34 cellular contexts compared by ENCODE assay signal in the genomic region with DNA sequence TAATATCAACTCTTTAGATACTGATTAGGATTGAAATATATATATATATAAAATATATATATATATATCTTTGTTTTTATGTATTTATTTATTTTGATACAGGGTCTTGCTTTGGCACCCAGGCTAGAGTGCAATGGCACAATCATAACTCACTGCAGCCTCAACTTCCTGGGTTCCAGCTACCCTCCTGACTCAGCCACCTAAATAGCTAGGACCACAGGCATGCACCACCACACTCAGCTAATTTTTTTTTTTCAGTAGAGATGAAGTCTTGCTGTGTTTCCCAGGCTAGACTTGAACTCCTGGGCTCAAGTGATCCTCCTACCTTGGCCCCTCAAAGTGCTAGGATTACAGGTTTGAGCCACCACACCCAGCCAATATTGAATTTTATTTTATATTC. TPM values are rescaled to one million over a fixed set of nuclear protein-coding genes. Genes with fewer than 3 reads are reported as not detected.
"Had no signal": no experiment of that assay in that cellular context is flagged by ENCODE, and none has a peak within 500 bp of the region (broad histone marks: within the 10 kb centered on the region; RNA-seq: fewer than 3 reads in every experiment).

No MANE protein-coding gene starts in this region.

- H3K9me3 ChIP-seq: adrenal gland, colonic mucosa, esophagus squamous epithelium, gastroesophageal sphincter had no signal

- H3K4me3 ChIP-seq: adrenal gland, colonic mucosa, esophagus squamous epithelium, gastroesophageal sphincter had no signal

- H3K36me3 ChIP-seq: adrenal gland, colonic mucosa, esophagus squamous epithelium, gastroesophageal sphincter had no signal

- H3K4me1 ChIP-seq: adrenal gland, colonic mucosa, esophagus squamous epithelium, gastroesophageal sphincter had no signal

- DNase-seq: activated CD4-positive, alpha-beta memory T cell treated with anti-CD3 and anti-CD28 coated beads for 36 hours; activated CD4-positive, alpha-beta T cell treated with anti-CD3 and anti-CD28 coated beads for 36 hours; activated CD4-positive, alpha-beta T cell treated with anti-CD3 and anti-CD28 coated beads, Interleukin-2, amount 10 ng/mL, durations not matched to agents 24 days and 14 days; activated CD4-positive, CD25-positive, alpha-beta regulatory T cell; activated CD4-positive, CD25-positive, alpha-beta regulatory T cell treated with anti-CD3 and anti-CD28 coated beads, Interleukin-2, amount 50 U/mL, for 72 hours; activated CD8-positive, alpha-beta memory T cell treated with anti-CD3 and anti-CD28 coated beads, Interleukin-2, amount 10 ng/mL, durations not matched to agents 7 days and 5 days; activated CD8-positive, alpha-beta memory T cell treated with anti-CD3 and anti-CD28 coated beads, Interleukin-2, amount 50 U/mL, for 4 hours; activated CD8-positive, alpha-beta T cell treated with anti-CD3 and anti-CD28 coated beads, Interleukin-2, amount 10 ng/mL, durations not matched to agents 7 days and 5 days; activated effector memory CD4-positive, alpha-beta T cell treated with anti-CD3 and anti-CD28 coated beads, Interleukin-2, amount 50 U/mL, for 16 hours; activated naive CD4-positive, alpha-beta T cell treated with anti-CD3 and anti-CD28 coated beads for 36 hours; activated naive CD8-positive, alpha-beta T cell treated with anti-CD3 and anti-CD28 coated beads for 36 hours; activated naive CD8-positive, alpha-beta T cell treated with anti-CD3 and anti-CD28 coated beads, Interleukin-2, amount 50 U/mL, for 24 hours; activated T-cell treated with anti-CD3 and anti-CD28 coated beads, Interleukin-2, amount 50 U/mL, for 1 hour; activated T-cell treated with anti-CD3 and anti-CD28 coated beads, Interleukin-2, amount 50 U/mL, for 48 hours; adrenal gland; amygdala; aorta; caudate nucleus; cerebellar nuclear complex; colonic mucosa; effector CD8-positive, alpha-beta T cell; esophagus squamous epithelium; foreskin melanocyte; head of caudate nucleus; T-helper 2 cell had no signal

- H3K27ac ChIP-seq: adrenal gland, colonic mucosa, epithelial cell of prostate, esophagus squamous epithelium, gastroesophageal sphincter had no signal

- FAIRE-seq: endometrium, endothelial cell of umbilical vein had no signal

- H3K27me3 ChIP-seq: adrenal gland, colonic mucosa, esophagus squamous epithelium, gastroesophageal sphincter had no signal

RNA-seq across cellular contexts. Expression of a gene that starts 20.6 kb away (rescaled TPM):
- total RNA-seq: activated CD4-positive, alpha-beta memory T cell treated with anti-CD3 and anti-CD28 coated beads for 36 hours; activated CD4-positive, alpha-beta T cell treated with anti-CD3 and anti-CD28 coated beads for 36 hours; activated CD4-positive, alpha-beta T cell treated with anti-CD3 and anti-CD28 coated beads, Interleukin-2, amount 10 ng/mL, durations not matched to agents 24 days and 14 days; activated CD8-positive, alpha-beta memory T cell treated with anti-CD3 and anti-CD28 coated beads for 36 hours; activated CD8-positive, alpha-beta memory T cell treated with anti-CD3 and anti-CD28 coated beads, Interleukin-2, amount 10 ng/mL, durations not matched to agents 7 days and 5 days; activated CD8-positive, alpha-beta T cell treated with anti-CD3 and anti-CD28 coated beads, Interleukin-2, amount 10 ng/mL, durations not matched to agents 7 days and 5 days; activated naive CD4-positive, alpha-beta T cell treated with anti-CD3 and anti-CD28 coated beads for 36 hours; activated naive CD8-positive, alpha-beta T cell treated with anti-CD3 and anti-CD28 coated beads for 36 hours; activated T-helper 1 cell treated with anti-CD3 and anti-CD28 coated beads, Interleukin-12 subunit alpha, Interleukin-12 subunit beta, Interleukin-2, Interleukin-4 antibody, amounts not matched to agents 30 ng/mL and 10 ng/mL and 1 ng/mL, durations not matched to agents 14 hours and 24 hours and 36 hours; activated T-helper 2 cell treated with anti-CD3 and anti-CD28 coated beads, Interferon-gamma antibody, Interleukin-2, Interleukin-4, amounts not matched to agents 10 μg/mL and 5 μg/mL and 100 μg/mL, durations not matched to agents 14 hours and 24 hours and 36 hours; dermis microvascular lymphatic vessel endothelial cell; endothelial cell of umbilical vein; T-helper 1 cell treated with Interleukin-12 subunit alpha and Interleukin-12 subunit beta and Interleukin-4 antibody, amounts not matched to agents 30 ng/mL and 1 ng/mL, for 36 hours had no signal
